8 cellular contexts compared by ENCODE assay signal in the genomic region with DNA sequence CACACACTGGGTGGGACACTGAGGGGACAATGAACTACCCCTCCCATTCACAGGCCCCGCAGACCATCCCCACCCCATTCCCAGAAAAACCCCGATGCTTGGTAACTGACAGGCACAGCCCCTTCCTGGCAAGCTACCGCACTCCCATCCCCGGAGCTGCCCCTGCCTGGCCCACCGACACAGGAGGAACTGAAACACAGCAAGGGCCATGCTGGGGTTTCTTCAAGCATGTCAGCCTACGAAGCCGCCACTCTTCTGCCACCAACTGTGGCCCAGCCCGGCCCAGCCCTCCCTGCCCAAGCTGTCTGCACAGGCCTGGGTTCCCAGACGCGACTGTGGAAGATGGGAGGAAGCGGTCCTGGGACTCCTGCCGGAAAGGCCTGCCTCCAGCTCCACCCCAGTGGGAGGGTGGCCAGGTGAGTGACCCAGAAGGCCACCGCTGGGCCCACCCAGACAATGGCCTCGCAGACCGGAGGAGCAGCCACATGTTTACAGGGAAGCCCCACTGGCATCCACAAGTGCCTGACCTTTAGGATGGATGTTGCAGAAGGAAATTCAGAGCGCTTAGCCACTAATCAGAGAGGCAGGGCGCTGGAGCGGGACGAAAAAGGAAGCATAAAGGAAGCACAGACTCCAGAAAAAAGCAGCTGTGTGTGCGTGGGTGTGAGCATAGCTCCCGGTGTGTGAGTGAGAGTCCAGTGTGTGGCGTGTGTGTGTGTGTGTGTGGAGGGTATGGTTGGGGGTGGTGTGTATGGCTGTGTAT. TPM values are rescaled to one million over a fixed set of nuclear protein-coding genes. Genes with fewer than 3 reads are reported as not detected.
DNase-seq lines count a peak whose midpoint lies in the region; ATAC-seq and TF ChIP-seq lines count a peak whose summit lies in the region.

No MANE protein-coding gene starts in this region.

- H2AFZ ChIP-seq in neural progenitor cell (replicated peaks) (no peak overlapping the region), osteoblast (ENCODE audit: low read length) (no peak overlapping the region)

- DNase-seq in activated CD4-positive, alpha-beta T cell treated with anti-CD3 and anti-CD28 coated beads for 36 hours, result peak; percentile 59
- DNase-seq in activated CD4-positive, alpha-beta T cell treated with anti-CD3 and anti-CD28 coated beads for 1 hour, result no peak
- DNase-seq in MV-4-11 (lab: John Stamatoyannopoulos, UW), result peak; percentile 84
- DNase-seq in chondrocyte (ENCODE audit: low spot score), result peak; percentile 86
- DNase-seq in neural progenitor cell (ENCODE audit: low spot score), result no peak
- no peak for DNase-seq in AG08395 (ENCODE audit: low spot score)
- DNase-seq in osteoblast (ENCODE audit: insufficient read length, low spot score, missing footprints), result no peak
- DNase-seq in HT-29 (ENCODE audit: low spot score), result no peak

- H3K4me2 ChIP-seq in neural progenitor cell (no peak overlapping the region), osteoblast (ENCODE audit: insufficient read depth, low read length) (no peak overlapping the region)

- H3K9me3 ChIP-seq in neural progenitor cell (ENCODE audit: low read depth) (no peaks in the 10 kb centered on the region), osteoblast (ENCODE audit: low read depth, low read length) (no peaks in the 10 kb centered on the region)

- H3K36me3 ChIP-seq in neural progenitor cell (no peaks in the 10 kb centered on the region), osteoblast (ENCODE audit: insufficient read depth, low read length) (no peaks in the 10 kb centered on the region)

- POLR2A ChIA-PET in activated CD4-positive, alpha-beta T cell treated with anti-CD3 and anti-CD28 coated beads for 36 hours (lab: Charles Lee), result interaction anchor here (0.5 to 1.7 kb wide), 6 partner anchors 11 to 314 kb away, joined by 3 to 13 read pairs (median 4); a partner anchor contains a TSS

- ATAC-seq in activated CD4-positive, alpha-beta T cell treated with anti-CD3 and anti-CD28 coated beads for 36 hours, result peak; percentile 5

- H3K36me3 Mint-ChIP-seq in activated CD4-positive, alpha-beta T cell treated with anti-CD3 and anti-CD28 coated beads for 36 hours (ENCODE audit: low read depth), result peaks cover 44% of the 10 kb centered on the region
- peaks cover 1% of the 10 kb centered on the region for H3K36me3 Mint-ChIP-seq in chondrocyte (ENCODE audit: low read depth)
- H3K36me3 Mint-ChIP-seq in neural progenitor cell, result peaks cover 13% of the 10 kb centered on the region

- H3K9me3 Mint-ChIP-seq in activated CD4-positive, alpha-beta T cell treated with anti-CD3 and anti-CD28 coated beads for 36 hours (ENCODE audit: low read depth), result no peaks in the 10 kb centered on the region
- H3K9me3 Mint-ChIP-seq in chondrocyte (ENCODE audit: low read depth) (no peaks in the 10 kb centered on the region), neural progenitor cell (peaks cover 2% of the 10 kb centered on the region)

- no peak overlapping the region for H3K27ac ChIP-seq in neural progenitor cell
- no peak overlapping the region for H3K27ac ChIP-seq in osteoblast (ENCODE audit: low read depth, low read length)

- H3K27ac Mint-ChIP-seq in activated CD4-positive, alpha-beta T cell treated with anti-CD3 and anti-CD28 coated beads for 36 hours, result peak overlapping the region; percentile 100
- H3K27ac Mint-ChIP-seq in chondrocyte (ENCODE audit: unreplicated experiment) (peak overlapping the region; percentile 27), neural progenitor cell (peak overlapping the region; percentile 47)

- peaks cover 71% of the 10 kb centered on the region for H3K4me1 Mint-ChIP-seq in activated CD4-positive, alpha-beta T cell treated with anti-CD3 and anti-CD28 coated beads for 36 hours
- H3K4me1 Mint-ChIP-seq in chondrocyte (ENCODE audit: low read depth), result peaks cover 29% of the 10 kb centered on the region
- peaks cover 40% of the 10 kb centered on the region for H3K4me1 Mint-ChIP-seq in neural progenitor cell

- H3K4me3 Mint-ChIP-seq in activated CD4-positive, alpha-beta T cell treated with anti-CD3 and anti-CD28 coated beads for 36 hours, result peak overlapping the region; percentile 96
- H3K4me3 Mint-ChIP-seq in chondrocyte (ENCODE audit: unreplicated experiment) (no peak overlapping the region), neural progenitor cell (no peak overlapping the region)

- H3K4me1 ChIP-seq in neural progenitor cell, result peaks cover 7% of the 10 kb centered on the region
- no peaks in the 10 kb centered on the region for H3K4me1 ChIP-seq in osteoblast (ENCODE audit: insufficient read depth, low read length)

- H3K27me3 Mint-ChIP-seq in activated CD4-positive, alpha-beta T cell treated with anti-CD3 and anti-CD28 coated beads for 36 hours, result no peaks in the 10 kb centered on the region
- H3K27me3 Mint-ChIP-seq in chondrocyte (ENCODE audit: low read depth) (no peaks in the 10 kb centered on the region), neural progenitor cell (ENCODE audit: insufficient read depth, low read depth) (peaks cover 4% of the 10 kb centered on the region)

- CTCF ChIA-PET in activated CD4-positive, alpha-beta T cell treated with anti-CD3 and anti-CD28 coated beads for 36 hours (lab: Charles Lee), result interaction anchor here (0.5 to 4.3 kb wide), 9 partner anchors 15 to 143 kb away, joined by 3 to 17 read pairs (median 4); no protein-coding TSS in a partner anchor

- H3K79me2 ChIP-seq in neural progenitor cell (ENCODE audit: low read depth), result no peaks in the 10 kb centered on the region
- H3K79me2 ChIP-seq in osteoblast (ENCODE audit: insufficient read depth, low read length), result no peaks in the 10 kb centered on the region

- TF ChIP-seq CTCF in chondrocyte (IDR thresholded peaks at IDR 0.05) (no peak), neural progenitor cell (IDR thresholded peaks at IDR 0.05) (no peak), osteoblast (IDR thresholded peaks at IDR 0.05; ENCODE audit: extremely low read depth, low read depth, low read length) (no peak)

- intact Hi-C loops in activated CD4-positive, alpha-beta T cell treated with anti-CD3 and anti-CD28 coated beads for 36 hours (cut with DNase I, micrococcal nuclease), result loop anchor here in 1 of 2 experiments (5.0 kb wide), 1 partner anchor 314 kb away; a partner anchor contains a TSS

- H3K27me3 ChIP-seq in neural progenitor cell (no peaks in the 10 kb centered on the region), osteoblast (ENCODE audit: insufficient read depth, low read length) (peaks cover 10% of the 10 kb centered on the region)

- no peak overlapping the region for H3K4me3 ChIP-seq in neural progenitor cell
- H3K4me3 ChIP-seq in osteoblast (ENCODE audit: insufficient read depth, low read length), result no peak overlapping the region

- H3F3A ChIP-seq in neural progenitor cell (ENCODE audit: low read depth), result no peaks in the 10 kb centered on the region

- no peak overlapping the region for H3K9ac ChIP-seq in neural progenitor cell

- H4K20me1 ChIP-seq in neural progenitor cell (ENCODE audit: low read depth) (no peaks in the 10 kb centered on the region), osteoblast (ENCODE audit: insufficient read depth, low read length) (no peaks in the 10 kb centered on the region)

RNA-seq across cellular contexts. Expression of a gene that starts 10.2 kb away (rescaled TPM):
- 10 to 100 TPM; 49.1 to 53.7 TPM for total RNA-seq in activated CD4-positive, alpha-beta T cell treated with anti-CD3 and anti-CD28 coated beads for 36 hours
- total RNA-seq in chondrocyte (2.1 to 21.3 TPM (median 20.3 TPM) in 3 replicates), neural progenitor cell (ENCODE audit: low replicate concordance) (13.9 and 14.6 TPM in 2 replicates), osteoblast (1.8 TPM in 2 replicates)
- total RNA-seq in HT-29 (2014; rRNA removed; shearing (Covaris generic)), result not detected in 2 replicates

Comparison
In these comparisons a context has a peak if more than half of its experiments do, and no peak if none do; other contexts are left out.
1. DNase-seq: peak in activated CD4-positive, alpha-beta T cell treated with anti-CD3 and anti-CD28 coated beads for 36 hours (single experiment), MV-4-11 (single experiment) and chondrocyte (single experiment); none in activated CD4-positive, alpha-beta T cell treated with anti-CD3 and anti-CD28 coated beads for 1 hour (single experiment), neural progenitor cell (single experiment), AG08395 (single experiment), osteoblast (single experiment) and HT-29 (single experiment).
2. H3K27ac Mint-ChIP-seq: peak in every context shown above with its lines; median percentile 100 in activated CD4-positive, alpha-beta T cell treated with anti-CD3 and anti-CD28 coated beads for 36 hours; 47 in neural progenitor cell; 27 in chondrocyte.